Comparison of ENCODE assay signal across 10 cellular contexts in genomic region chr15:48617619-48618018, GRCh38. TPM values are rescaled to one million over a fixed set of nuclear protein-coding genes. Genes with fewer than 3 reads are reported as not detected.
A peak's percentile ranks its signal among the peaks of the same experiment; 100 is the strongest.
DNase-seq lines count a peak whose midpoint lies in the region; ATAC-seq and TF ChIP-seq lines count a peak whose summit lies in the region.
"Had no signal": no experiment of that assay in that cellular context is flagged by ENCODE, and none has a peak within 500 bp of the region (broad histone marks: within the 10 kb centered on the region; RNA-seq: fewer than 3 reads in every experiment).

No MANE protein-coding gene starts in this region.

- no peak for ATAC-seq in HG02973 (IDR thresholded peaks at IDR 0.05; ENCODE audit: unreplicated experiment)

- no peak overlapping the region for H3K4me3 ChIP-seq in fibroblast of pulmonary artery (replicated peaks; ENCODE audit: low read depth, low read length)
- no peak overlapping the region for H3K4me3 ChIP-seq in ovary
- no peak overlapping the region for H3K4me3 ChIP-seq in MM.1S (ENCODE audit: low read length)
- H3K4me3 ChIP-seq: cardiac muscle cell had no signal

- 2 to 8% (median 2%) methylated on average over 2 of the region's 2 CpGs for WGBS in ovary, 3 donors

- no peak overlapping the region for H2AFZ ChIP-seq in MM.1S (ENCODE audit: low read length)

- H3K9me3 Mint-ChIP-seq in Calu3 (ENCODE audit: low read depth, unreplicated experiment) = no peaks in the 10 kb centered on the region

- no peak overlapping the region for H3K27ac Mint-ChIP-seq in Calu3 (ENCODE audit: unreplicated experiment)

- H3K36me3 ChIP-seq in ovary (no peaks in the 10 kb centered on the region), MM.1S (replicated peaks; ENCODE audit: insufficient read depth, low read length) (no peaks in the 10 kb centered on the region)
- H3K36me3 ChIP-seq: cardiac muscle cell had no signal

- H3K4me1 Mint-ChIP-seq in Calu3 (ENCODE audit: low read depth, unreplicated experiment) = no peaks in the 10 kb centered on the region

- no peaks in the 10 kb centered on the region for H3K79me2 ChIP-seq in MM.1S (ENCODE audit: low read length)

- no peaks in the 10 kb centered on the region for H4K20me1 ChIP-seq in MM.1S (ENCODE audit: insufficient read depth, low read length)

- no peak for TF ChIP-seq EP300 in ovary (IDR thresholded peaks at IDR 0.05)

- no peaks in the 10 kb centered on the region for H3K27me3 Mint-ChIP-seq in Calu3 (ENCODE audit: unreplicated experiment)

- CTCF ChIA-PET in Calu3 (lab: Charles Lee) = no interaction called here

- H3K9me2 ChIP-seq in MM.1S (replicated peaks; ENCODE audit: insufficient read depth, low read length) = no peaks in the 10 kb centered on the region

- H3K9me3 ChIP-seq in ovary = no peaks in the 10 kb centered on the region
- no peaks in the 10 kb centered on the region for H3K9me3 ChIP-seq in MM.1S (replicated peaks; ENCODE audit: insufficient read depth, low read length)

- TF ChIP-seq CTCF in fibroblast of pulmonary artery (IDR thresholded peaks at IDR 0.05; ENCODE audit: low read length, missing control alignments) = no peak
- TF ChIP-seq CTCF in ovary (IDR thresholded peaks at IDR 0.05) = no peak
- TF ChIP-seq CTCF in Calu3 (IDR thresholded peaks at IDR 0.05; ENCODE audit: unreplicated experiment) = no peak
- TF ChIP-seq CTCF in MM.1S (IDR thresholded peaks at IDR 0.05; ENCODE audit: low read length) = no peak

- intact Hi-C loops in ovary (cut with DNase I) = no loop called here
- intact Hi-C loops in Calu3 (cut with micrococcal nuclease; ENCODE audit: unreplicated experiment) = no loop called here

- DNase-seq in EH (ENCODE audit: low read depth) = peak; percentile 75
- DNase-seq in SKM-1 (lab: John Stamatoyannopoulos, UW; ENCODE audit: unreplicated experiment) = peak; percentile 94
- DNase-seq in fibroblast of pulmonary artery (ENCODE audit: low read depth) = peak; percentile 94
- peak; percentile 35 to 60 (median 52) for DNase-seq in ovary
- no peak for DNase-seq in Calu3
- DNase-seq in GOT3 (lab: John Stamatoyannopoulos, UW) = no peak
- DNase-seq in MM.1S = no peak
- DNase-seq: stimulated activated CD4-positive, alpha-beta T cell treated with anti-CD3 and anti-CD28 coated beads, Interleukin-2, amount 100 ng/mL, for 48 hours had no signal

- peaks cover 8% of the 10 kb centered on the region for H3K4me1 ChIP-seq in ovary (ENCODE audit: insufficient read depth)
- H3K4me1 ChIP-seq in MM.1S (ENCODE audit: low read length) = no peaks in the 10 kb centered on the region

- no peak overlapping the region for H3K9ac ChIP-seq in MM.1S (ENCODE audit: low read length)

- H3K27me3 ChIP-seq in ovary (no peaks in the 10 kb centered on the region), MM.1S (replicated peaks; ENCODE audit: insufficient read depth, low read length) (no peaks in the 10 kb centered on the region)
- H3K27me3 ChIP-seq: cardiac muscle cell had no signal

- no peaks in the 10 kb centered on the region for H3K36me3 Mint-ChIP-seq in Calu3 (ENCODE audit: insufficient read depth, unreplicated experiment)

- no peak for TF ChIP-seq POLR2A in ovary (IDR thresholded peaks at IDR 0.05)

- BruUV-seq in Calu3 (replicated peaks; lab: Mats Ljungman, UMichigan) = no TSS peak

- H3K4me2 ChIP-seq in MM.1S (ENCODE audit: low read depth, low read length) = no peak overlapping the region

- H3K27ac ChIP-seq in ovary = no peak overlapping the region
- no peak overlapping the region for H3K27ac ChIP-seq in MM.1S (ENCODE audit: low read length)
- H3K27ac ChIP-seq: cardiac muscle cell had no signal

- H3F3A ChIP-seq in MM.1S (ENCODE audit: insufficient read depth, low read length) = no peaks in the 10 kb centered on the region

- H3K4me3 Mint-ChIP-seq in Calu3 (ENCODE audit: low read depth, unreplicated experiment) = no peak overlapping the region

RNA-seq across cellular contexts. Expression of gene FBN1, which starts 27.9 kb away (rescaled TPM):
- total RNA-seq in ovary (100 to 1,000 TPM in 3 of 7 donors, 10 to 100 TPM in 4; 62.5 to 143 (median 97.4) TPM), Calu3 (2022) (0.93 and 1.1 TPM in 2 replicates)
- polyA plus RNA-seq in ovary = 100 to 1,000 TPM in 1 of 2 donors, 10 to 100 TPM in 1; 82.2 to 159 TPM

Comparison
In these comparisons a context has a peak if more than half of its experiments do, and no peak if none do; other contexts are left out.
1. DNase-seq: peak in EH (single experiment), SKM-1 (single experiment), fibroblast of pulmonary artery (single experiment) and ovary (5 of 5); none in Calu3 (single experiment), GOT3 (single experiment) and MM.1S (single experiment).
2. RNA of gene FBN1, which starts 27.9 kb away (total RNA-seq): 62.5 to 143 TPM in ovary; 0.93 to 1.1 TPM in Calu3; every median in the first group is over 10 times any median in the second.